ENCODE assay signal across 1 cellular context in genomic region chr20:388034-388994, GRCh38.
TF ChIP-seq lines count a peak whose summit lies in the region.

No MANE protein-coding gene starts in this region.

TF ChIP-seq in HepG2, 621 proteins besides CTCF, POLR2A, EP300 and RAD21 (continued from another document):
- TF ChIP-seq ZNF772 (CRISPR knock-in tag; IDR thresholded peaks at IDR 0.05) (0 out of 2 replicates have a peak, but pooled peaks have one; percentile 22), GATAD1 (CRISPR knock-in tag; IDR thresholded peaks at IDR 0.05) (no peak), ZNF552 (CRISPR knock-in tag; IDR thresholded peaks at IDR 0.05; ENCODE audit: borderline replicate concordance) (no peak)
